ENCODE assay signal across 1 cellular context in the genomic region with DNA sequence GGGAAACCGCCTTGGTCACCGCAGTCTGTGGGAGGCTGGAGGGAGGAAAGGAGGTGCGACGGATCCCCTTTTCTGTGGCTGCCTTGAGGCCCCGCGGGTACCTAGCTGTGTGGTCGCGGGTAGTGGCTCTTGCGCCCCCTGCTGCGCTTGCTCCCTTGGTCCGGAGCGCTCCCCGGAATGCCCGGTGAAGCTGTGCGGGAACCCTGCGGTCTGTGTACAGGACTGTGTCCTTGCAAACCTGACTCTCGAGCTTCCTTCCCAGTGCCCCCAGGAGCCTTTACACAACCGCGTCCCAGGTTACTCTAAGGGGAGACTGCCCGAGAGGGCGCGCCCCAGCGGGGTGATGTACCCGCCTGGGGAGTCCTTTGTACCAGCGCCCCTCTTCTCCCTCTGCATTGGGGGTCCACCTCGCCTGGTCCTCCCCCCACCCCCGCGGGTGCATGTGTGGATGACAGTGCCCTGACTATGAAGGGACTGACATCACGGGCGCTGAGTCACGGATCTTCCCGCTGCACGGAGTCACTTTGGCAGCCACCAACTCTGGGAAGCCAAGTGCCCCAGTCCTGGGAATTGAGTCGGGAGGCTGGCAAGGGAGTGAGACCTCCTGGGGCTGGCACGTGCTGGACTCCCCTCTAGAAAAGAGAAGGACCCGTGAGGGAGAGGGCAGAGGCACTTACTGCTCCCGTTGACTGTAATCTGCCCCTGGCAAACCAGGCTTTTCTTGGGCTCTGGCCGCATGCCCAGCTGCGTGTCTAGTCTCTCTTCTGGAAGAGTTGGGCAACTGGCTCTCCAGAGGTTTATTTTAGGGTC.
TF ChIP-seq lines count a peak whose summit lies in the region.

No MANE protein-coding gene starts in this region.

TF ChIP-seq in SK-N-SH, 30 proteins besides CTCF, POLR2A, EP300 and RAD21 (continued from another document):
- TF ChIP-seq MXI1 (IDR thresholded peaks at IDR 0.05; ENCODE audit: low read depth, low read length), result 0 out of 2 replicates have a peak, but pooled peaks have one; percentile 23
- peak; percentile 24; the same call in 1 of the 2 replicates for TF ChIP-seq SMC3 (IDR thresholded peaks at IDR 0.05; ENCODE audit: low read depth, low read length)
- TF ChIP-seq, protein P1, sequence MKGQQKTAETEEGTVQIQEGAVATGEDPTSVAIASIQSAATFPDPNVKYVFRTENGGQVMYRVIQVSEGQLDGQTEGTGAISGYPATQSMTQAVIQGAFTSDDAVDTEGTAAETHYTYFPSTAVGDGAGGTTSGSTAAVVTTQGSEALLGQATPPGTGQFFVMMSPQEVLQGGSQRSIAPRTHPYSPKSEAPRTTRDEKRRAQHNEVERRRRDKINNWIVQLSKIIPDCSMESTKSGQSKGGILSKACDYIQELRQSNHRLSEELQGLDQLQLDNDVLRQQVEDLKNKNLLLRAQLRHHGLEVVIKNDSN (IDR thresholded peaks at IDR 0.05; ENCODE audit: borderline replicate concordance, low read depth), result no peak
- no peak for TF ChIP-seq RCOR1 (IDR thresholded peaks at IDR 0.05; ENCODE audit: low read length)
